1 cellular context compared by ENCODE assay signal in the genomic region with DNA sequence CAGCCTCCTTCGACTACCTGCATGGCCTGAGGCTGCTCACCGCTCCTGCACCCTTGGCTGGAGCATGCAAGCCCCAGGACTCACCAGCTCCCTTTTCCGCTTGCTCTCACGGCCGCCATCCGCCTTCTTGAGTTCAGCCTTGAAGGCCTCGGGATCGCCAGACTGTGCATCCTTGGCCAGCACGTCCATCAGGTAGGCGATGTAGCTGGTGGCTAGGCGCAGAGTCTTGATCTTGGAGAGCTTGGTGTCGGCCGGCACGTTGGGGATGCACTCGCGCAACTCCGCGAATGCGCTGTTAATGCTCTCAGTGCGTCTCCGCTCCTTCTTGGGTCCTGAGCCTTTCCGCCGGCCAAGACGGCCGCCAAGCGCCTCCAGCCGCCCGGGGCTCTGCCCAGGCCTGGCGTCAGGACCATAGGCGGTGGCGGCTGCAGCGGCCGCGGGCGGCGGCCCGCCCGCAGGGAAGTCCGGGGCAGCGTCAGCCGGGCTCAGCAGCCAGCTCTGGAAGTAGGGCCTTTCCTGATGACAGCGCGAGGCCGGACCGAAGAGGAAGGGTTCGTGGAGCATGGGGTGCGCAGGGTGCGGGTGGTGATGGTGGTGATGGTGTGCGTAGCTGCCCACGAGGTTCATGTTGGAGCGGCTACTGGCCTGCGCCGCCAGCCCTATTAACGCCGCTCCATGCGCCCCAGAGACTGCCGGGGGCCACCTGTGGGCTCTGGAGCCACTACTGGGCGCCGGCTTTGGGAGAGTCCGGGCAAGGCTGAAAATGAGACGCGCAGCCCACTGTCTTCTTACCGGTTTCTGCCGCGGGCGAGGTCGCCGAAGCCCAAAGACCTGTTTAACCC.
TF ChIP-seq lines count a peak whose summit lies in the region.

No MANE protein-coding gene starts in this region.

TF ChIP-seq in HEK293, 187 proteins besides CTCF, POLR2A, EP300 and RAD21 (continued from another document):
- TF ChIP-seq, protein P1, sequence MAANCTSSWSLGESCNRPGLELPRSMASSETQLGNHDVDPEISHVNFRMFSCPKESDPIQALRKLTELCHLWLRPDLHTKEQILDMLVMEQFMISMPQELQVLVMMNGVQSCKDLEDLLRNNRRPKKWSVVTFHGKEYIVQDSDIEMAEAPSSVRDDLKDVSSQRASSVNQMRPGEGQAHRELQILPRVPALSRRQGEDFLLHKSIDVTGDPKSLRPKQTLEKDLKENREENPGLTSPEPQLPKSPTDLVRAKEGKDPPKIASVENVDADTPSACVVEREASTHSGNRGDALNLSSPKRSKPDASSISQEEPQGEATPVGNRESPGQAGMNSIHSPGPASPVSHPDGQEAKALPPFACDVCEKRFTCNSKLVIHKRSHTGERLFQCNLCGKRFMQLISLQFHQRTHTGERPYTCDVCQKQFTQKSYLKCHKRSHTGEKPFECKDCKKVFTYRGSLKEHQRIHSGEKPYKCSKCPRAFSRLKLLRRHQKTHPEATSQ (tag by site-specific recombination; IDR thresholded peaks at IDR 0.05) = no peak
- no peak for TF ChIP-seq ZNF558 (tag by site-specific recombination; IDR thresholded peaks at IDR 0.05)
- peak; percentile 26 for TF ChIP-seq ZBTB26 (tag by site-specific recombination; optimal IDR thresholded peaks at IDR 0.05)
- TF ChIP-seq ZFP37 (tag by site-specific recombination; IDR thresholded peaks at IDR 0.05) = no peak
- TF ChIP-seq, protein P2, sequence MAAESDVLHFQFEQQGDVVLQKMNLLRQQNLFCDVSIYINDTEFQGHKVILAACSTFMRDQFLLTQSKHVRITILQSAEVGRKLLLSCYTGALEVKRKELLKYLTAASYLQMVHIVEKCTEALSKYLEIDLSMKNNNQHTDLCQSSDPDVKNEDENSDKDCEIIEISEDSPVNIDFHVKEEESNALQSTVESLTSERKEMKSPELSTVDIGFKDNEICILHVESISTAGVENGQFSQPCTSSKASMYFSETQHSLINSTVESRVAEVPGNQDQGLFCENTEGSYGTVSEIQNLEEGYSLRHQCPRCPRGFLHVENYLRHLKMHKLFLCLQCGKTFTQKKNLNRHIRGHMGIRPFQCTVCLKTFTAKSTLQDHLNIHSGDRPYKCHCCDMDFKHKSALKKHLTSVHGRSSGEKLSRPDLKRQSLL (tag by site-specific recombination; IDR thresholded peaks at IDR 0.05) = peak; percentile 38; the same call in 1 of the 2 replicates
- TF ChIP-seq ZBTB1 (tag by site-specific recombination; IDR thresholded peaks at IDR 0.05) = no peak
- no peak for TF ChIP-seq ZNF169 (tag by site-specific recombination; IDR thresholded peaks at IDR 0.05)
- no peak for TF ChIP-seq RBAK (tag by site-specific recombination; IDR thresholded peaks at IDR 0.05)
